Comparison of ENCODE assay signal across 16 cellular contexts in the genomic region with DNA sequence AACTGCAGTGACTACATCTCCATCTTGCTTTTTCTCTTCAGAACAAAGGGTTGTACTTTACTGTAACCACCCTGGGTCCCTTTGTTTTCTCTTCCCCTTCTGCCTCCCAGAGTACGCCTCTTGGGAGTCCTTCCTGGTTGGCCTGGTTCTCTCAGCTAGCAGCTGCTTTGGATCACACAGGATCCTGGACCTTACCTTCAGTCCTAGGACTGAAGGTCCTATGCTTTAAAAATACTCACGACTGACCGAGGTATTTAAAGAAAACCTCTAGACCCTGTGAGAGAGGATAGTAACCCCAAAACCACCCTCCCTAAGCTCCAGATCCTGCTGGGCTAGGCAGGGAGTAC. TPM values are rescaled to one million over a fixed set of nuclear protein-coding genes. Genes with fewer than 3 reads are reported as not detected.
DNase-seq lines count a peak whose midpoint lies in the region; ATAC-seq, FAIRE-seq and TF ChIP-seq lines count a peak whose summit lies in the region.
"Had no signal": no experiment of that assay in that cellular context is flagged by ENCODE, and none has a peak within 500 bp of the region (broad histone marks: within the 10 kb centered on the region; RNA-seq: fewer than 3 reads in every experiment).

No MANE protein-coding gene starts in this region.

- no peaks in the 10 kb centered on the region for H3K9me3 ChIP-seq in body of pancreas
- no peaks in the 10 kb centered on the region for H3K9me3 ChIP-seq in pancreas
- H3K9me3 ChIP-seq in skeletal muscle tissue (ENCODE audit: control insufficient read depth in 3 of 3, low read length in 3 of 3): no peaks in the 10 kb centered on the region
- H3K9me3 ChIP-seq: BLaER1 treated with 17β-estradiol and CSF1 and Interleukin-3, amounts not matched to agents 10 nM and 100 nM; HAP-1 had no signal

- TF ChIP-seq POLR2A in body of pancreas (IDR thresholded peaks at IDR 0.05): peak in 2 of 3 donors; percentile 24 to 28

- peaks cover 33% of the 10 kb centered on the region for H3K4me1 ChIP-seq in body of pancreas
- H3K4me1 ChIP-seq in pancreas: peaks cover 4 to 12% (median 10%) of the 10 kb centered on the region in 3 donors
- H3K4me1 ChIP-seq in skeletal muscle tissue (ENCODE audit: control insufficient read depth in 3 of 3, insufficient read depth in 3 of 3, low read length in 3 of 3): peaks cover 36 to 46% (median 42%) of the 10 kb centered on the region in 3 donors

- H3K9ac ChIP-seq in skeletal muscle tissue (ENCODE audit: low read depth in 1 of 3, low read length in 3 of 3): peak overlapping the region in 1 of 3 donors; percentile 47
- H3K9ac ChIP-seq: BLaER1 treated with 17β-estradiol and CSF1 and Interleukin-3, amounts not matched to agents 10 nM and 100 nM had no signal

- peak; percentile 47 for ATAC-seq in body of pancreas
- peak; percentile 31 to 60 (median 45) for ATAC-seq in pancreas

- H3K4me1 Mint-ChIP-seq in activated naive CD4-positive, alpha-beta T cell treated with anti-CD3 and anti-CD28 coated beads, Interleukin-2, amount 50 U/mL, for 24 hours: peaks cover 6% of the 10 kb centered on the region

- no peaks in the 10 kb centered on the region for H3K27me3 ChIP-seq in body of pancreas
- no peaks in the 10 kb centered on the region for H3K27me3 ChIP-seq in pancreas
- H3K27me3 ChIP-seq in skeletal muscle tissue (ENCODE audit: control insufficient read depth in 3 of 3, insufficient read depth in 3 of 3, low read length in 3 of 3): no peaks in the 10 kb centered on the region

- DNase-seq in activated naive CD4-positive, alpha-beta T cell treated with Interleukin-2 at 50 U/mL for 16 hours: no peak
- DNase-seq in body of pancreas (peak; percentile 58 to 80 (median 72)), pancreas (peak in 4 of 6 donors; percentile 52 to 79 (median 56)), NCI-H187 treated with DMSO at 0.1 percent for 48 hours (lab: John Stamatoyannopoulos, UW) (no peak), NCI-H2081 treated with DMSO at 0.1 percent for 48 hours (lab: John Stamatoyannopoulos, UW) (no peak)
- DNase-seq in activated CD4-positive, alpha-beta T cell treated with anti-CD3 and anti-CD28 coated beads, Interleukin-2, amount 50 U/mL, for 1 hour: no peak
- DNase-seq: ACHN; Calu3; CD4-positive, CD25-positive, alpha-beta regulatory T cell; DMS 273 treated with DMSO at 0.1 percent for 48 hours; GOT3 had no signal

- TF ChIP-seq CTCF in body of pancreas (IDR thresholded peaks at IDR 0.05) (no peak), pancreas (IDR thresholded peaks at IDR 0.05) (no peak)

- H3K27ac ChIP-seq in body of pancreas (peak overlapping the region in 3 of 4 donors; percentile 43 to 65 (median 60)), pancreas (peak overlapping the region in 3 of 4 donors; percentile 42 to 51 (median 42)), skeletal muscle tissue (ENCODE audit: low read depth, low read length) (no peak overlapping the region)
- H3K27ac ChIP-seq: BLaER1 treated with 17β-estradiol and CSF1 and Interleukin-3, amounts not matched to agents 10 nM and 100 nM; HL-60 had no signal

- WGBS in body of pancreas, 2 donors: 21 to 43% methylated on average over 3 of the region's 3 CpGs
- 33 to 37% methylated on average over 3 of the region's 3 CpGs for WGBS in pancreas, 2 donors

- intact Hi-C loops in body of pancreas (cut with DNase I): no loop called here
- intact Hi-C loops in pancreas (cut with DNase I): no loop called here

- H3K36me3 ChIP-seq in body of pancreas (replicated peaks in 1 of 2; ENCODE audit: insufficient read depth in 1 of 2, low read depth in 2 of 2) (peaks cover 0 to 7% of the 10 kb centered on the region in 2 donors), pancreas (peaks cover 0 to 30% (median 0%) of the 10 kb centered on the region in 3 donors), skeletal muscle tissue (ENCODE audit: control insufficient read depth in 3 of 3, insufficient read depth in 3 of 3, low read length in 3 of 3) (peaks cover 29 to 41% (median 40%) of the 10 kb centered on the region in 3 donors)

- H3K4me3 ChIP-seq in body of pancreas (no peak overlapping the region), pancreas (peak overlapping the region in 1 of 4 donors; percentile 13), skeletal muscle tissue (ENCODE audit: low read length in 3 of 3) (peak overlapping the region; percentile 9 to 64 (median 61))
- H3K4me3 ChIP-seq: BLaER1 treated with 17β-estradiol and CSF1 and Interleukin-3, amounts not matched to agents 10 nM and 100 nM; HAP-1 had no signal

- peaks cover 2% of the 10 kb centered on the region for H3K27me3 Mint-ChIP-seq in activated naive CD4-positive, alpha-beta T cell treated with anti-CD3 and anti-CD28 coated beads, Interleukin-2, amount 50 U/mL, for 24 hours
- H3K27me3 Mint-ChIP-seq: CD4-positive, CD25-positive, alpha-beta regulatory T cell had no signal

- no peak for FAIRE-seq in pancreas (lab: Jason Lieb, UNC)

- no peaks in the 10 kb centered on the region for H3K36me3 Mint-ChIP-seq in activated naive CD4-positive, alpha-beta T cell treated with anti-CD3 and anti-CD28 coated beads, Interleukin-2, amount 50 U/mL, for 24 hours
- H3K36me3 Mint-ChIP-seq: CD4-positive, CD25-positive, alpha-beta regulatory T cell had no signal

- no peak overlapping the region for H3K4me3 Mint-ChIP-seq in activated naive CD4-positive, alpha-beta T cell treated with anti-CD3 and anti-CD28 coated beads, Interleukin-2, amount 50 U/mL, for 24 hours
- H3K4me3 Mint-ChIP-seq: CD4-positive, CD25-positive, alpha-beta regulatory T cell had no signal

- no peaks in the 10 kb centered on the region for H3K9me3 Mint-ChIP-seq in activated naive CD4-positive, alpha-beta T cell treated with anti-CD3 and anti-CD28 coated beads, Interleukin-2, amount 50 U/mL, for 24 hours
- H3K9me3 Mint-ChIP-seq: CD4-positive, CD25-positive, alpha-beta regulatory T cell had no signal

- H3K27ac Mint-ChIP-seq in activated naive CD4-positive, alpha-beta T cell treated with anti-CD3 and anti-CD28 coated beads, Interleukin-2, amount 50 U/mL, for 24 hours: peak overlapping the region; percentile 12

RNA-seq across cellular contexts. Expression of gene TRIM45, which starts 4.8 kb away (rescaled TPM):
- total RNA-seq in body of pancreas (1 to 10 TPM; 7.5 to 8.6 TPM), pancreas (1 to 10 TPM; 2.4 to 6.8 (median 4.9) TPM), skeletal muscle tissue (7.3 TPM)
- 10 to 100 TPM; 18.2 to 30.1 TPM for polyA plus RNA-seq in pancreas

RNA-seq across cellular contexts. Expression of gene TTF2, which starts 56.6 kb away (rescaled TPM):
- total RNA-seq in body of pancreas (1 to 10 TPM; 7.8 to 9.6 TPM), pancreas (10 to 100 TPM in 1 of 6 donors, 1 to 10 TPM in 5; 3.5 to 16.5 (median 5.5) TPM), skeletal muscle tissue (3.7 TPM)
- 1 to 10 TPM; 2.0 to 3.1 TPM for polyA plus RNA-seq in pancreas

Comparison
In these comparisons a context has a peak if more than half of its experiments do, and no peak if none do; other contexts are left out.
1. DNase-seq: peak in body of pancreas (4 of 4) and pancreas (4 of 6); none in activated naive CD4-positive, alpha-beta T cell treated with Interleukin-2 at 50 U/mL for 16 hours (single experiment), activated CD4-positive, alpha-beta T cell treated with anti-CD3 and anti-CD28 coated beads, Interleukin-2, amount 50 U/mL, for 1 hour (single experiment), NCI-H187 treated with DMSO at 0.1 percent for 48 hours (single experiment) and NCI-H2081 treated with DMSO at 0.1 percent for 48 hours (single experiment).
2. H3K4me3 ChIP-seq: peak in skeletal muscle tissue (3 of 3); none in body of pancreas (0 of 2).